Comparison of ENCODE assay signal across 1 cellular context in the genomic region with DNA sequence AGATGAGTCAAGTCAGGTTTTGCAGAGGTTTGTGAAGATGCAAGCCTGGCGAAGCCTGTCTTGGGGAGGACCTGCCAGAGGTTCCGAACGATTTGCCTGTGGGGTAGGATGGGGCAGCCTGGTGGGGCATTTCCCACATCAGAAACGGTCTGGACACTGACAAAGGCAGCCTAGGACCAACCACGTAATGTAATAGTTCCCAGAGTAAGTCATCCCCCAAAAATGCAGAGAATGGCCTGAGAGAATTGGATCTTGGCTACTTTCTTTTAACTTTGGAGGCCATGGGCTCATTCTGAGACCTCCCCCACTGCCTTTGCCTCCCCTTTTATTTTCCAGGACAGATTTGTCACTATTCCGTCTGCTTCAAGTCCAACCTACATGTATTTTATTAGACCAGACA.
TF ChIP-seq lines count a peak whose summit lies in the region.

No MANE protein-coding gene starts in this region.

TF ChIP-seq in SK-N-SH, 30 proteins besides CTCF, POLR2A, EP300 and RAD21 (continued from another document):
- TF ChIP-seq, protein P1, sequence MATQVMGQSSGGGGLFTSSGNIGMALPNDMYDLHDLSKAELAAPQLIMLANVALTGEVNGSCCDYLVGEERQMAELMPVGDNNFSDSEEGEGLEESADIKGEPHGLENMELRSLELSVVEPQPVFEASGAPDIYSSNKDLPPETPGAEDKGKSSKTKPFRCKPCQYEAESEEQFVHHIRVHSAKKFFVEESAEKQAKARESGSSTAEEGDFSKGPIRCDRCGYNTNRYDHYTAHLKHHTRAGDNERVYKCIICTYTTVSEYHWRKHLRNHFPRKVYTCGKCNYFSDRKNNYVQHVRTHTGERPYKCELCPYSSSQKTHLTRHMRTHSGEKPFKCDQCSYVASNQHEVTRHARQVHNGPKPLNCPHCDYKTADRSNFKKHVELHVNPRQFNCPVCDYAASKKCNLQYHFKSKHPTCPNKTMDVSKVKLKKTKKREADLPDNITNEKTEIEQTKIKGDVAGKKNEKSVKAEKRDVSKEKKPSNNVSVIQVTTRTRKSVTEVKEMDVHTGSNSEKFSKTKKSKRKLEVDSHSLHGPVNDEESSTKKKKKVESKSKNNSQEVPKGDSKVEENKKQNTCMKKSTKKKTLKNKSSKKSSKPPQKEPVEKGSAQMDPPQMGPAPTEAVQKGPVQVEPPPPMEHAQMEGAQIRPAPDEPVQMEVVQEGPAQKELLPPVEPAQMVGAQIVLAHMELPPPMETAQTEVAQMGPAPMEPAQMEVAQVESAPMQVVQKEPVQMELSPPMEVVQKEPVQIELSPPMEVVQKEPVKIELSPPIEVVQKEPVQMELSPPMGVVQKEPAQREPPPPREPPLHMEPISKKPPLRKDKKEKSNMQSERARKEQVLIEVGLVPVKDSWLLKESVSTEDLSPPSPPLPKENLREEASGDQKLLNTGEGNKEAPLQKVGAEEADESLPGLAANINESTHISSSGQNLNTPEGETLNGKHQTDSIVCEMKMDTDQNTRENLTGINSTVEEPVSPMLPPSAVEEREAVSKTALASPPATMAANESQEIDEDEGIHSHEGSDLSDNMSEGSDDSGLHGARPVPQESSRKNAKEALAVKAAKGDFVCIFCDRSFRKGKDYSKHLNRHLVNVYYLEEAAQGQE (IDR thresholded peaks at IDR 0.05; ENCODE audit: low read depth, low read length) = no peak
- TF ChIP-seq RCOR1 (IDR thresholded peaks at IDR 0.05; ENCODE audit: low read length) = no peak
- TF ChIP-seq SIN3A (IDR thresholded peaks at IDR 0.05; ENCODE audit: borderline replicate concordance, low read depth, low read length) = peak; percentile 52; the same call in 1 of the 2 replicates
- TF ChIP-seq NRF1 (IDR thresholded peaks at IDR 0.05; ENCODE audit: low read depth, low read length) = no peak
- no peak for TF ChIP-seq MEF2A (IDR thresholded peaks at IDR 0.05; ENCODE audit: borderline replicate concordance, low read depth)
- no peak for TF ChIP-seq TAF1 (IDR thresholded peaks at IDR 0.05; ENCODE audit: borderline replicate concordance, low read depth, low read length)
- TF ChIP-seq TCF12 (IDR thresholded peaks at IDR 0.05) = peak; percentile 49
- TF ChIP-seq, protein P2, sequence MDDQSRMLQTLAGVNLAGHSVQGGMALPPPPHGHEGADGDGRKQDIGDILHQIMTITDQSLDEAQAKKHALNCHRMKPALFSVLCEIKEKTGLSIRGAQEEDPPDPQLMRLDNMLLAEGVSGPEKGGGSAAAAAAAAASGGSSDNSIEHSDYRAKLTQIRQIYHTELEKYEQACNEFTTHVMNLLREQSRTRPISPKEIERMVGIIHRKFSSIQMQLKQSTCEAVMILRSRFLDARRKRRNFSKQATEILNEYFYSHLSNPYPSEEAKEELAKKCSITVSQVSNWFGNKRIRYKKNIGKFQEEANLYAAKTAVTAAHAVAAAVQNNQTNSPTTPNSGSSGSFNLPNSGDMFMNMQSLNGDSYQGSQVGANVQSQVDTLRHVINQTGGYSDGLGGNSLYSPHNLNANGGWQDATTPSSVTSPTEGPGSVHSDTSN (IDR thresholded peaks at IDR 0.05) = peak; percentile 45; the same call in 1 of the 2 replicates
- TF ChIP-seq NFIC (IDR thresholded peaks at IDR 0.05; ENCODE audit: borderline replicate concordance) = peak; percentile 46; the same call in 1 of the 2 replicates
- TF ChIP-seq, protein P3, sequence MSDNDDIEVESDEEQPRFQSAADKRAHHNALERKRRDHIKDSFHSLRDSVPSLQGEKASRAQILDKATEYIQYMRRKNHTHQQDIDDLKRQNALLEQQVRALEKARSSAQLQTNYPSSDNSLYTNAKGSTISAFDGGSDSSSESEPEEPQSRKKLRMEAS (IDR thresholded peaks at IDR 0.05; ENCODE audit: low read depth) = no peak
- no peak for TF ChIP-seq CHD2 (IDR thresholded peaks at IDR 0.05; ENCODE audit: low read length, partially characterized antibody)
- peak; percentile 58 for TF ChIP-seq JUND (IDR thresholded peaks at IDR 0.05)
- TF ChIP-seq GABPA (IDR thresholded peaks at IDR 0.05; ENCODE audit: low read depth) = no peak
